ENCODE assay signal across 13 cellular contexts in genomic region chr19:19602136-19602712, GRCh38. TPM values are rescaled to one million over a fixed set of nuclear protein-coding genes. Genes with fewer than 3 reads are reported as not detected.
A peak's percentile ranks its signal among the peaks of the same experiment; 100 is the strongest.
DNase-seq lines count a peak whose midpoint lies in the region; ATAC-seq, FAIRE-seq and TF ChIP-seq lines count a peak whose summit lies in the region.
"Had no signal": no experiment of that assay in that cellular context is flagged by ENCODE, and none has a peak within 500 bp of the region (broad histone marks: within the 10 kb centered on the region; RNA-seq: fewer than 3 reads in every experiment).

No MANE protein-coding gene starts in this region.

- H3K4me1 ChIP-seq in HCT116 (ENCODE audit: control insufficient read depth in 1 of 2, insufficient read depth in 2 of 2, low read length in 2 of 2) (peaks cover 18 to 32% of the 10 kb centered on the region in 2 experiments), mucosa of descending colon (ENCODE audit: low read depth) (peaks cover 13% of the 10 kb centered on the region), testis (no peaks in the 10 kb centered on the region)
- H3K4me1 ChIP-seq: right atrium auricular region had no signal

- no peak overlapping the region for H3K9ac ChIP-seq in HCT116 (ENCODE audit: low read length)
- H3K9ac ChIP-seq: KMS-11 had no signal

- H4K20me1 ChIP-seq in HCT116 (ENCODE audit: insufficient read depth) = no peaks in the 10 kb centered on the region

- TF ChIP-seq POLR2A in HCT116 (IDR thresholded peaks at IDR 0.05; ENCODE audit: borderline replicate concordance, extremely low read depth, insufficient read depth, insufficient read length) = no peak
- TF ChIP-seq POLR2A in testis (IDR thresholded peaks at IDR 0.05) = no peak
- no peak for TF ChIP-seq POLR2A in GM12891 (IDR thresholded peaks at IDR 0.05; ENCODE audit: low read depth, low read length)

- no peak for FAIRE-seq in GM12891 (lab: Jason Lieb, UNC)

- POLR2A ChIA-PET in HCT116 (lab: Charles Lee) = interaction anchor here (0.6 to 1.0 kb wide), 2 partner anchors 26 to 55 kb away, joined by 3 read pairs; partner anchors contain the start of gene LPAR2

- no peak overlapping the region for H2AFZ ChIP-seq in HCT116 (ENCODE audit: low read depth, low read length, poor library complexity, severe bottlenecking)

- intact Hi-C loops in HCT116 (cut with micrococcal nuclease) = no loop called here
- intact Hi-C loops in mucosa of descending colon (cut with DNase I, micrococcal nuclease) = no loop called here
- intact Hi-C loops in testis (cut with DNase I; ENCODE audit: low total_unique reads) = no loop called here
- intact Hi-C loops in posterior vena cava (cut with DNase I) = no loop called here

- no peak for TF ChIP-seq RAD21 in HCT116 (IDR thresholded peaks at IDR 0.05; ENCODE audit: low read depth)

- CTCF ChIA-PET in HCT116 (lab: Charles Lee) = no interaction called here

- H3K4me3 ChIP-seq in HCT116 (replicated peaks in 1 of 2; ENCODE audit: low read depth in 1 of 2, low read length in 2 of 2) (no peak overlapping the region), mucosa of descending colon (no peak overlapping the region), testis (no peak overlapping the region)
- H3K4me3 ChIP-seq: right atrium auricular region had no signal

- no peaks in the 10 kb centered on the region; a peak in 2 of 4 replicates for H3K36me3 ChIP-seq in HCT116 (ENCODE audit: control insufficient read depth in 1 of 2, insufficient read depth in 2 of 2, low read length in 2 of 2)
- H3K36me3 ChIP-seq in mucosa of descending colon (ENCODE audit: low read depth) = no peaks in the 10 kb centered on the region
- H3K36me3 ChIP-seq in testis (ENCODE audit: low read depth, missing control alignments) = no peaks in the 10 kb centered on the region
- H3K36me3 ChIP-seq: right atrium auricular region had no signal

- no TSS peak for BruUV-seq in HCT116 (replicated peaks; lab: Mats Ljungman, UMichigan)

- H3K79me2 ChIP-seq in HCT116 (ENCODE audit: insufficient read depth, low read length) = peaks cover 7% of the 10 kb centered on the region; the same call in 1 of the 2 replicates

- H3K4me2 ChIP-seq in HCT116 (ENCODE audit: low read length) = no peak overlapping the region
- H3K4me2 ChIP-seq: KMS-11 had no signal

- ATAC-seq in HCT116 (no peak), mucosa of descending colon (peak; percentile 67)

- H3K27ac ChIP-seq in HCT116 (ENCODE audit: low read depth, low read length) = no peak overlapping the region
- H3K27ac ChIP-seq in testis = no peak overlapping the region
- H3K27ac ChIP-seq: KMS-11, right atrium auricular region had no signal

- H3K9me2 ChIP-seq in HCT116 (ENCODE audit: insufficient read depth) = no peaks in the 10 kb centered on the region

- no peaks in the 10 kb centered on the region for H3K9me3 ChIP-seq in HCT116 (ENCODE audit: control insufficient read depth in 1 of 2, insufficient read depth in 1 of 2, low read depth in 1 of 2, low read length in 2 of 2)
- H3K9me3 ChIP-seq in mucosa of descending colon = no peaks in the 10 kb centered on the region
- H3K9me3 ChIP-seq in testis = no peaks in the 10 kb centered on the region
- H3K9me3 ChIP-seq: right atrium auricular region had no signal

- no peak for DNase-seq in HCT116 (ENCODE audit: low read depth, low spot score)
- peak; percentile 53 for DNase-seq in T follicular helper cell (ENCODE audit: low read depth)
- peak; percentile 78 for DNase-seq in activated effector memory CD4-positive, alpha-beta T cell treated with anti-CD3 and anti-CD28 coated beads, Interleukin-2, amount 50 U/mL, for 16 hours
- DNase-seq in mucosa of descending colon = peak in 1 of 3 donors; percentile 50
- DNase-seq in testis = no peak
- DNase-seq in GM12891 (ENCODE audit: insufficient read length, low spot score) = no peak
- DNase-seq in posterior vena cava (ENCODE audit: low spot score) = no peak
- DNase-seq: glutamatergic neuron, kidney glomerular epithelial cell, NCI-H1930 had no signal

- no peaks in the 10 kb centered on the region for H3K27me3 ChIP-seq in HCT116 (ENCODE audit: insufficient read depth, low read length)
- no peaks in the 10 kb centered on the region for H3K27me3 ChIP-seq in testis
- H3K27me3 ChIP-seq: right atrium auricular region had no signal

- WGBS in testis, 2 donors = 82 to 91% methylated on average over 9 of the region's 9 CpGs

- TF ChIP-seq CTCF in HCT116 (IDR thresholded peaks at IDR 0.05 in 2 of 3, conservative IDR thresholded peaks at IDR 0.05 in 1 of 3; ENCODE audit: borderline replicate concordance in 1 of 3, insufficient read depth in 1 of 3, low read depth in 2 of 3, low read length in 2 of 3) = no peak
- no peak for TF ChIP-seq CTCF in mucosa of descending colon (IDR thresholded peaks at IDR 0.05)
- no peak for TF ChIP-seq CTCF in testis (IDR thresholded peaks at IDR 0.05)

- RAD21 ChIA-PET in HCT116 (lab: Charles Lee; ENCODE audit: low non-redundant PET in 1 of 2, low total read pairs in 2 of 2, uncharacterized antibody in 2 of 2, unreplicated experiment in 2 of 2) = no interaction called here

TF ChIP-seq in HCT116, 20 proteins besides CTCF, POLR2A, EP300 and RAD21:
- TF ChIP-seq TCF7L2 (IDR thresholded peaks at IDR 0.05; ENCODE audit: borderline replicate concordance, extremely low read depth, insufficient read depth, insufficient read length) (peak; percentile 28), SRF (IDR thresholded peaks at IDR 0.05; ENCODE audit: low read depth) (no peak)

TF ChIP-seq in GM12891, 5 proteins besides CTCF, POLR2A, EP300 and RAD21:
- no peak for TF ChIP-seq SPI1 (IDR thresholded peaks at IDR 0.05; ENCODE audit: low read depth, low read length)
- no peak for TF ChIP-seq POU2F2 (IDR thresholded peaks at IDR 0.05; ENCODE audit: low read depth, low read length)
- no peak for TF ChIP-seq POLR2AphosphoS5 (IDR thresholded peaks at IDR 0.05; ENCODE audit: low read depth, low read length)
- no peak for TF ChIP-seq TAF1 (IDR thresholded peaks at IDR 0.05; ENCODE audit: low read depth, low read length)
- TF ChIP-seq PAX5 (IDR thresholded peaks at IDR 0.05; ENCODE audit: insufficient read depth, low read length, severe bottlenecking) = no peak

RNA-seq across cellular contexts. Expression of gene PBX4, which starts 16.3 kb away (rescaled TPM):
- total RNA-seq in HCT116 (2021; ENCODE audit: unreplicated experiment) (11.6 TPM), mucosa of descending colon (1 to 10 TPM; 2.8 to 6.2 (median 4.6) TPM), testis (10 to 100 TPM; 16.2 to 28.3 TPM), posterior vena cava (under 1 TPM; 0.29 to 0.93 TPM)
- 8.1 and 10.2 TPM in 2 replicates for polyA plus RNA-seq in HCT116 (2012)
- polyA plus RNA-seq in testis (ENCODE audit: insufficient read depth, low read depth, low replicate concordance) = 18.0 TPM
- 1.4 TPM for polyA plus RNA-seq in GM12891 (2012; ENCODE audit: low read depth, missing spikeins)
- total RNA-seq: right atrium auricular region had no signal
- polyA plus RNA-seq: CD14-positive monocyte had no signal

RNA-seq across cellular contexts. Expression of gene LPAR2, which starts 25.8 kb away (rescaled TPM):
- total RNA-seq in HCT116 (2021; ENCODE audit: unreplicated experiment) (28.2 TPM), mucosa of descending colon (10 to 100 TPM; 10.9 to 30.0 (median 17.1) TPM), testis (100 to 1,000 TPM; 181 to 224 TPM), posterior vena cava (1 to 10 TPM; 2.0 to 5.5 TPM)
- polyA plus RNA-seq in HCT116 (2012) = 33.0 and 41.7 TPM in 2 replicates
- 73.9 TPM for polyA plus RNA-seq in testis (ENCODE audit: insufficient read depth, low read depth, low replicate concordance)
- polyA plus RNA-seq in GM12891 (2012; ENCODE audit: low read depth, missing spikeins) = 12.5 TPM

RNA-seq across cellular contexts. Expression of gene GMIP, which starts 41.2 kb away (rescaled TPM):
- total RNA-seq in HCT116 (2021; ENCODE audit: unreplicated experiment) = 16.3 TPM
- polyA plus RNA-seq in HCT116 (2012) = 13.1 and 13.7 TPM in 2 replicates
- total RNA-seq in mucosa of descending colon = 10 to 100 TPM; 18.1 to 35.5 (median 33.1) TPM
- 10 to 100 TPM; 13.4 to 15.2 TPM for total RNA-seq in testis
- 8.8 TPM for polyA plus RNA-seq in testis (ENCODE audit: insufficient read depth, low read depth, low replicate concordance)
- polyA plus RNA-seq in GM12891 (2012; ENCODE audit: low read depth, missing spikeins) = 37.7 TPM
- 10 to 100 TPM in 1 of 2 donors, 1 to 10 TPM in 1; 8.3 to 11.4 TPM for total RNA-seq in posterior vena cava

Comparison
In these comparisons a context has a peak if more than half of its experiments do, and no peak if none do; other contexts are left out.
1. DNase-seq: peak in T follicular helper cell (single experiment) and activated effector memory CD4-positive, alpha-beta T cell treated with anti-CD3 and anti-CD28 coated beads, Interleukin-2, amount 50 U/mL, for 16 hours (single experiment); none in HCT116 (single experiment), testis (single experiment), GM12891 (single experiment) and posterior vena cava (single experiment).